In the genomic region with DNA sequence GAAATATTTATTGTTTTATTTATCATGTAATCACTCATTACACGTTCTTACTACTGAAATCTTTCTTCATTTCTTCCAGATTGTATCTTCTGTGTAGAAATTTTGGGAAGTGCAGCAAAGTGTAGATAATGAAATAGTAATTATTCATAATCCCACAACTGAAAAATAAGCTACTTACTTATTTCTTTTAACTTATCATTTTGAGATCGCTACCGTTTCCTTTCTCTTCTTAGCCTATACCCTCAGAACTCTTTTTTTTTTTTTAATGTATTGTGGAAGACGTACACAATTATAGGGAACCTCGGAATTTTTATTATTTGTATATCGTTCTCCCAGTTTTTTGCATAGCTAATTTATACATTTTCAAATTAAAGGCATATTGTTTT, we compare ENCODE assay signal across 9 cellular contexts. TPM values are rescaled to one million over a fixed set of nuclear protein-coding genes. Genes with fewer than 3 reads are reported as not detected.
DNase-seq lines count a peak whose midpoint lies in the region; ATAC-seq and TF ChIP-seq lines count a peak whose summit lies in the region.
"Had no signal": no experiment of that assay in that cellular context is flagged by ENCODE, and none has a peak within 500 bp of the region (broad histone marks: within the 10 kb centered on the region; RNA-seq: fewer than 3 reads in every experiment).

No MANE protein-coding gene starts in this region.

- peak overlapping the region; percentile 21; the same call in 1 of the 2 replicates for H3K27ac ChIP-seq in SJCRH30
- peak overlapping the region; percentile 33 for H3K27ac ChIP-seq in foreskin keratinocyte
- peak overlapping the region; percentile 86 to 94 (median 93) for H3K27ac ChIP-seq in gastrocnemius medialis

- peaks cover 4 to 8% (median 7%) of the 10 kb centered on the region in 3 donors for H3K27me3 Mint-ChIP-seq in immature natural killer cell (ENCODE audit: low read depth in 3 of 3)

- no peak for TF ChIP-seq CTCF in foreskin keratinocyte (conservative IDR thresholded peaks at IDR 0.05)
- TF ChIP-seq CTCF in gastrocnemius medialis (IDR thresholded peaks at IDR 0.05 in 4 of 5, conservative IDR thresholded peaks at IDR 0.05 in 1 of 5) = no peak

- in situ Hi-C loops in gastrocnemius medialis (cut with MboI; ENCODE audit: low sequenced_read_pairs in 4 of 4) = loop anchor here in 2 of 4 donors (10.0 kb wide), 2 partner anchors 105 to 115 kb away; no protein-coding TSS in a partner anchor

- TF ChIP-seq POLR2A in gastrocnemius medialis (IDR thresholded peaks at IDR 0.05) = no peak

- DNase-seq in SJCRH30 (no peak), foreskin keratinocyte (no peak), gastrocnemius medialis (no peak), EL (no peak), NCI-H345 treated with DMSO at 0.1 percent for 48 hours (lab: John Stamatoyannopoulos, UW; ENCODE audit: unreplicated experiment) (no peak), AG08396 (ENCODE audit: low spot score) (no peak), immature natural killer cell (no peak)

- no peaks in the 10 kb centered on the region for H3K9me3 ChIP-seq in ES-I3 (ENCODE audit: control insufficient read depth, insufficient read depth, low read length)
- H3K9me3 ChIP-seq in SJCRH30 (replicated peaks) = no peaks in the 10 kb centered on the region
- no peaks in the 10 kb centered on the region for H3K9me3 ChIP-seq in gastrocnemius medialis

- no peaks in the 10 kb centered on the region for H3K27me3 ChIP-seq in SJCRH30
- no peaks in the 10 kb centered on the region for H3K27me3 ChIP-seq in foreskin keratinocyte
- peaks cover 0 to 3% (median 0%) of the 10 kb centered on the region in 3 donors for H3K27me3 ChIP-seq in gastrocnemius medialis

- H3K4me1 ChIP-seq in ES-I3 (ENCODE audit: insufficient read depth, low read length) (no peaks in the 10 kb centered on the region), SJCRH30 (0 out of 2 replicates have a peak, but pooled peaks cover 2% of the 10 kb centered on the region), foreskin keratinocyte (peaks cover 21% of the 10 kb centered on the region), gastrocnemius medialis (peaks cover 14 to 19% of the 10 kb centered on the region in 2 donors)

- H3K4me3 ChIP-seq in SJCRH30 = peak overlapping the region; percentile 80
- peak overlapping the region; percentile 80 to 92 (median 83) for H3K4me3 ChIP-seq in gastrocnemius medialis

- H3K4me1 Mint-ChIP-seq in immature natural killer cell = peaks cover 13 to 21% of the 10 kb centered on the region in 2 donors

- H3K36me3 Mint-ChIP-seq in immature natural killer cell = peaks cover 0 to 4% (median 4%) of the 10 kb centered on the region in 3 donors

- intact Hi-C loops in gastrocnemius medialis (cut with DNase I; ENCODE audit: low total_unique reads) = no loop called here

- H3K36me3 ChIP-seq in ES-I3 (ENCODE audit: insufficient read depth, low read length) = no peaks in the 10 kb centered on the region; the same call in 1 of the 2 replicates
- H3K36me3 ChIP-seq in SJCRH30 = peaks cover 9% of the 10 kb centered on the region
- H3K36me3 ChIP-seq in gastrocnemius medialis = no peaks in the 10 kb centered on the region

- no peaks in the 10 kb centered on the region for H3K9me3 Mint-ChIP-seq in immature natural killer cell

- H3K4me3 Mint-ChIP-seq in immature natural killer cell = no peak overlapping the region

- ATAC-seq in foreskin keratinocyte (no peak), gastrocnemius medialis (no peak)

- peak overlapping the region; percentile 95; the same call in 1 of the 2 replicates for H3K9ac ChIP-seq in ES-I3 (ENCODE audit: low read depth, low read length)

- no peak overlapping the region for H3K27ac Mint-ChIP-seq in immature natural killer cell

RNA-seq across cellular contexts. Expression of a gene that starts 0.5 kb away (rescaled TPM):
- total RNA-seq in SJCRH30 (2014; rRNA removed; shearing (Covaris generic)) = 87.5 and 97.5 TPM in 2 replicates
- total RNA-seq in foreskin keratinocyte (126 and 141 TPM in 2 replicates), gastrocnemius medialis (100 to 1,000 TPM in 3 of 4 donors, 10 to 100 TPM in 1; 93.0 to 166 (median 112) TPM)
- polyA plus RNA-seq in foreskin keratinocyte (95.9 and 117 TPM in 2 replicates), immature natural killer cell (10 to 100 TPM; 27.8 to 33.4 (median 28.5) TPM)

RNA-seq across cellular contexts. Expression of a gene that starts 12.1 kb away (rescaled TPM):
- total RNA-seq in SJCRH30 (2014; rRNA removed; shearing (Covaris generic)) = 0.04 TPM in 1 of 2 replicates, not detected in the other
- total RNA-seq in foreskin keratinocyte (0.07 and 0.27 TPM in 2 replicates), gastrocnemius medialis (under 1 TPM in 1 of 4 donors, not detected in 3; 0.16 TPM)
- polyA plus RNA-seq in foreskin keratinocyte (0.09 and 0.26 TPM in 2 replicates), immature natural killer cell (not detected)
- total RNA-seq: T-helper 1 cell treated with Interleukin-12 subunit alpha and Interleukin-12 subunit beta and Interleukin-4 antibody, amounts not matched to agents 30 ng/mL and 1 ng/mL, for 36 hours had no signal

Comparison
In these comparisons a context has a peak if more than half of its experiments do, and no peak if none do; other contexts are left out.
1. H3K27ac ChIP-seq: peak in every context shown above with its lines; median percentile 93 in gastrocnemius medialis; 33 in foreskin keratinocyte; 21 in SJCRH30.